ENCODE assay signal across 12 cellular contexts in genomic region chr11:40183073-40184064, GRCh38.
DNase-seq lines count a peak whose midpoint lies in the region; ATAC-seq and TF ChIP-seq lines count a peak whose summit lies in the region.
"Had no signal": no experiment of that assay in that cellular context is flagged by ENCODE, and none has a peak within 500 bp of the region (broad histone marks: within the 10 kb centered on the region; RNA-seq: fewer than 3 reads in every experiment).

No MANE protein-coding gene starts in this region.

- WGBS in right cardiac atrium = 59% methylated on average over 5 of the region's 5 CpGs

- intact Hi-C loops in right cardiac atrium (cut with DNase I) = no loop called here

- no peaks in the 10 kb centered on the region for H3K4me1 ChIP-seq in right cardiac atrium (ENCODE audit: control insufficient read depth, insufficient read depth, low read length)

- no peak for DNase-seq in NCI-H2029 (lab: John Stamatoyannopoulos, UW)
- DNase-seq in amygdala (lab: John Stamatoyannopoulos, UW) = no peak
- no peak for DNase-seq in right cardiac atrium
- DNase-seq in MG63 = no peak
- DNase-seq: activated effector memory CD4-positive, alpha-beta T cell treated with Interleukin-2 at 50 U/mL for 16 hours; KG1; naive B cell had no signal

- no peak for TF ChIP-seq POLR2A in GM18505 (IDR thresholded peaks at IDR 0.05; ENCODE audit: borderline replicate concordance, extremely low read depth, insufficient read depth, insufficient read length)

- H3K27me3 ChIP-seq in right cardiac atrium (ENCODE audit: control insufficient read depth, insufficient read depth) (no peaks in the 10 kb centered on the region), MG63 (no peaks in the 10 kb centered on the region)

- H3K4me3 ChIP-seq in right cardiac atrium (ENCODE audit: low read length) (no peak overlapping the region), MG63 (no peak overlapping the region)

- no peaks in the 10 kb centered on the region for H3K36me3 ChIP-seq in MG63

- H3K27ac ChIP-seq in right cardiac atrium (ENCODE audit: low read length) = no peak overlapping the region

- H3K9me3 ChIP-seq in right cardiac atrium (ENCODE audit: control insufficient read depth, low read length) (no peaks in the 10 kb centered on the region), MG63 (no peaks in the 10 kb centered on the region)

- ATAC-seq in GM18505 (IDR thresholded peaks at IDR 0.05; ENCODE audit: unreplicated experiment) (peak; percentile 81), GM19468 (IDR thresholded peaks at IDR 0.05; ENCODE audit: extremely low read depth, unreplicated experiment) (peak; percentile 83), HG02943 (IDR thresholded peaks at IDR 0.05; ENCODE audit: low read depth, unreplicated experiment) (peak; percentile 90), HG03575 (IDR thresholded peaks at IDR 0.05; ENCODE audit: extremely low read depth, insufficient number of reproducible peaks, low FRiP score, unreplicated experiment) (peak; percentile 78), right cardiac atrium (no peak)
- ATAC-seq: activated CD4-positive, CD25-positive, alpha-beta regulatory T cell treated with anti-CD3 and anti-CD28 coated beads, Interleukin-2, amount 50 U/mL, for 24 hours had no signal

Comparison
In these comparisons a context has a peak if more than half of its experiments do, and no peak if none do; other contexts are left out.
1. ATAC-seq: peak in GM18505 (single experiment), GM19468 (single experiment), HG02943 (single experiment) and HG03575 (single experiment); none in right cardiac atrium (0 of 2).